Comparison of ENCODE assay signal across 15 cellular contexts in the genomic region with DNA sequence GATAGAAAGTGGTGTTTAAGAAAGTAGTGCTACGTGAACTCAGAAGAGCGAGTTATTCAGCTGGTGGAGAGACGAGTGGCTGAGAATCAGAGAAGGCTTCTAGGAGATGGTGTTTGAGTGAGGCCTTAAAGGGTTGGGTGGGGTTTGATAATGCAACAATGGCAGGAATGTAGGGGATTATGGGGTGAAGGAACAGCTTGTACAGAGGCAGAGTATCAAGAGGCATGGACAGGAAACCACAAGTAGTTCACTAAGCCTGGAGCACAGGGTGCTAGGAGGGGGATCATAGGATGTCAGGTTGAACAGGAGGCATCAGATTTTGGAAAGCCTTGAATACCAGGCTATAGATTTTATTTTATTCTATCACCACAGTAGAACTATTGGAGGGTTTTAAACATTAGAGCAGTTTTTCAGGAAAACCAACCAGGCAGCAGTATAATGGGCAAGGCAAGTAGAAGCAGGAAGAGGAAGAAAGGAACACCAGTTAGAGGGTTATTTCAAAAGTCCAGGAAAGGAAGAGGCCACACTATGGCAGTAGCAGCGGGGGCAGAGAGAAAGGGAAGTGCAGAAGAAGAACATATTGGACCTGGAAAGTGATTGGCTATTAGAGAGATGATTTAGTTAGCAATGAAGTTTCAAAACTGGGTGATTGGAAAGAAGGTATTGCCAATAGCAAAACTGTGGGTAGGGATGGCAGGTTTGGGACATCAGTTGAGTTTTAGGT.
DNase-seq lines count a peak whose midpoint lies in the region; ATAC-seq, FAIRE-seq and TF ChIP-seq lines count a peak whose summit lies in the region.
"Had no signal": no experiment of that assay in that cellular context is flagged by ENCODE, and none has a peak within 500 bp of the region (broad histone marks: within the 10 kb centered on the region; RNA-seq: fewer than 3 reads in every experiment).

No MANE protein-coding gene starts in this region.

- no peak for ATAC-seq in natural killer cell treated with Interleukin-12 subunit alpha and Interleukin-12 subunit beta and Interleukin-15 and Interleukin-18, amount 100 ng/mL, for 72 hours
- no peak for ATAC-seq in HG03469 (IDR thresholded peaks at IDR 0.05; ENCODE audit: unreplicated experiment)

- peak; percentile 20 for FAIRE-seq in astrocyte (lab: Jason Lieb, UNC)
- FAIRE-seq: D721Med had no signal

- no peak overlapping the region for H2AFZ ChIP-seq in Karpas-422 (ENCODE audit: low read length)
- no peak overlapping the region for H2AFZ ChIP-seq in astrocyte (ENCODE audit: low read depth, low read length)

- TF ChIP-seq POLR2A in testis (IDR thresholded peaks at IDR 0.05) = no peak

- no peaks in the 10 kb centered on the region for H3K9me2 ChIP-seq in Karpas-422 (replicated peaks; ENCODE audit: insufficient read depth, low read length)

- DNase-seq in NOMO-1 (lab: John Stamatoyannopoulos, UW; ENCODE audit: unreplicated experiment in 2 of 2) = peak; percentile 31
- DNase-seq in NOMO-1 treated with dmso at 0.1 percent for 144 hours (lab: John Stamatoyannopoulos, UW; ENCODE audit: unreplicated experiment) = no peak
- no peak for DNase-seq in Karpas-422
- no peak for DNase-seq in astrocyte (ENCODE audit: low read depth)
- no peak for DNase-seq in natural killer cell treated with Interleukin-12 subunit alpha and Interleukin-12 subunit beta and Interleukin-15 and Interleukin-18, amount 100 ng/mL, for 72 hours (ENCODE audit: low spot score)
- no peak for DNase-seq in stimulated activated CD4-positive, alpha-beta T cell treated with anti-CD3 and anti-CD28 coated beads, Interleukin-4, amount 100 ng/mL, for 1 hour
- DNase-seq in testis = no peak
- DNase-seq: 8988T, NCI-H526, Right ventricle myocardium superior had no signal

- no peak overlapping the region for H3K27ac Mint-ChIP-seq in astrocyte (ENCODE audit: unreplicated experiment)
- H3K27ac Mint-ChIP-seq in natural killer cell treated with Interleukin-12 subunit alpha and Interleukin-12 subunit beta and Interleukin-15 and Interleukin-18, amount 100 ng/mL, for 72 hours = peak overlapping the region; percentile 19 to 53
- H3K27ac Mint-ChIP-seq: nephron had no signal

- H3K4me2 ChIP-seq in Karpas-422 (ENCODE audit: low read depth, low read length, poor library complexity, severe bottlenecking) (no peak overlapping the region), astrocyte (ENCODE audit: low read length) (no peak overlapping the region)
- H3K4me2 ChIP-seq: smooth muscle cell had no signal

- no peaks in the 10 kb centered on the region for H3K27me3 ChIP-seq in Karpas-422 (ENCODE audit: low read length)
- no peaks in the 10 kb centered on the region for H3K27me3 ChIP-seq in astrocyte (ENCODE audit: insufficient read depth, low read length)
- no peaks in the 10 kb centered on the region for H3K27me3 ChIP-seq in testis

- H3K4me3 Mint-ChIP-seq in astrocyte (ENCODE audit: unreplicated experiment) = no peak overlapping the region
- no peak overlapping the region for H3K4me3 Mint-ChIP-seq in natural killer cell treated with Interleukin-12 subunit alpha and Interleukin-12 subunit beta and Interleukin-15 and Interleukin-18, amount 100 ng/mL, for 72 hours
- H3K4me3 Mint-ChIP-seq: nephron had no signal

- WGBS in testis, 2 donors = 93 to 100% methylated on average over 4 of the region's 4 CpGs

- peaks cover 4% of the 10 kb centered on the region for H3K27me3 Mint-ChIP-seq in astrocyte (ENCODE audit: low read depth, unreplicated experiment)
- peaks cover 0 to 4% of the 10 kb centered on the region in 2 donors for H3K27me3 Mint-ChIP-seq in natural killer cell treated with Interleukin-12 subunit alpha and Interleukin-12 subunit beta and Interleukin-15 and Interleukin-18, amount 100 ng/mL, for 72 hours

- H3K27ac ChIP-seq in Karpas-422 (ENCODE audit: low read length) = peak overlapping the region; percentile 64; the same call in 1 of the 2 replicates
- H3K27ac ChIP-seq in astrocyte (ENCODE audit: low read depth, low read length) = no peak overlapping the region
- H3K27ac ChIP-seq in testis = no peak overlapping the region
- H3K27ac ChIP-seq: tibial nerve had no signal

- no peaks in the 10 kb centered on the region for H3K9me3 ChIP-seq in Karpas-422 (ENCODE audit: low read length)
- no peaks in the 10 kb centered on the region for H3K9me3 ChIP-seq in astrocyte (ENCODE audit: insufficient read depth, low read depth, low read length)
- no peaks in the 10 kb centered on the region for H3K9me3 ChIP-seq in testis
- H3K9me3 ChIP-seq: tibial nerve had no signal

- H3K36me3 ChIP-seq in Karpas-422 (ENCODE audit: insufficient read depth, low read length) (no peaks in the 10 kb centered on the region), astrocyte (ENCODE audit: insufficient read depth, low read length) (no peaks in the 10 kb centered on the region), testis (ENCODE audit: low read depth, missing control alignments) (no peaks in the 10 kb centered on the region)

- H3K4me1 ChIP-seq in Karpas-422 (ENCODE audit: low read length) (peaks cover 51% of the 10 kb centered on the region), astrocyte (ENCODE audit: insufficient read depth, low read length) (no peaks in the 10 kb centered on the region), testis (no peaks in the 10 kb centered on the region)

- H3K9me3 Mint-ChIP-seq in astrocyte (ENCODE audit: unreplicated experiment) = no peaks in the 10 kb centered on the region
- H3K9me3 Mint-ChIP-seq in natural killer cell treated with Interleukin-12 subunit alpha and Interleukin-12 subunit beta and Interleukin-15 and Interleukin-18, amount 100 ng/mL, for 72 hours = no peaks in the 10 kb centered on the region
- H3K9me3 Mint-ChIP-seq: nephron had no signal

- no peaks in the 10 kb centered on the region for H4K20me1 ChIP-seq in Karpas-422 (ENCODE audit: insufficient read depth, low read depth, low read length)
- no peaks in the 10 kb centered on the region for H4K20me1 ChIP-seq in astrocyte (ENCODE audit: insufficient read depth, low read length)

- H3K4me3 ChIP-seq in Karpas-422 (ENCODE audit: low read length) = no peak overlapping the region
- H3K4me3 ChIP-seq in astrocyte (ENCODE audit: insufficient read depth, low read depth, low read length) = no peak overlapping the region
- no peak overlapping the region for H3K4me3 ChIP-seq in testis
- H3K4me3 ChIP-seq: smooth muscle cell, tibial nerve had no signal

- H3K79me2 ChIP-seq in Karpas-422 (ENCODE audit: low read length) (no peaks in the 10 kb centered on the region), astrocyte (ENCODE audit: insufficient read depth, low read length) (no peaks in the 10 kb centered on the region)

- TF ChIP-seq CTCF in astrocyte (IDR thresholded peaks at IDR 0.05; ENCODE audit: insufficient read depth, low read depth, low read length) = no peak
- TF ChIP-seq CTCF in testis (IDR thresholded peaks at IDR 0.05) = no peak

- intact Hi-C loops in testis (cut with DNase I; ENCODE audit: low total_unique reads) = no loop called here

- H3K4me1 Mint-ChIP-seq in astrocyte (ENCODE audit: low read depth, unreplicated experiment) = no peaks in the 10 kb centered on the region
- peaks cover 8 to 10% of the 10 kb centered on the region in 2 donors for H3K4me1 Mint-ChIP-seq in natural killer cell treated with Interleukin-12 subunit alpha and Interleukin-12 subunit beta and Interleukin-15 and Interleukin-18, amount 100 ng/mL, for 72 hours (ENCODE audit: low read depth in 2 of 2)
- H3K4me1 Mint-ChIP-seq: nephron had no signal

- H3K9ac ChIP-seq in Karpas-422 (ENCODE audit: low read length) = no peak overlapping the region
- H3K9ac ChIP-seq in astrocyte (ENCODE audit: low read length) = no peak overlapping the region

- H3K36me3 Mint-ChIP-seq in astrocyte (ENCODE audit: low read depth, unreplicated experiment) = no peaks in the 10 kb centered on the region
- peaks cover 15% of the 10 kb centered on the region for H3K36me3 Mint-ChIP-seq in natural killer cell treated with Interleukin-12 subunit alpha and Interleukin-12 subunit beta and Interleukin-15 and Interleukin-18, amount 100 ng/mL, for 72 hours

Comparison
In these comparisons a context has a peak if more than half of its experiments do, and no peak if none do; other contexts are left out.
1. DNase-seq: peak in NOMO-1 (2 of 2); none in NOMO-1 treated with dmso at 0.1 percent for 144 hours (single experiment), Karpas-422 (single experiment), astrocyte (single experiment), natural killer cell treated with Interleukin-12 subunit alpha and Interleukin-12 subunit beta and Interleukin-15 and Interleukin-18, amount 100 ng/mL, for 72 hours (single experiment), stimulated activated CD4-positive, alpha-beta T cell treated with anti-CD3 and anti-CD28 coated beads, Interleukin-4, amount 100 ng/mL, for 1 hour (single experiment) and testis (single experiment).